ENCODE assay signal across 23 cellular contexts in genomic region chr2:73091696-73092095, GRCh38. TPM values are rescaled to one million over a fixed set of nuclear protein-coding genes. Genes with fewer than 3 reads are reported as not detected.
DNase-seq lines count a peak whose midpoint lies in the region; ATAC-seq and TF ChIP-seq lines count a peak whose summit lies in the region.
"Had no signal": no experiment of that assay in that cellular context is flagged by ENCODE, and none has a peak within 500 bp of the region (broad histone marks: within the 10 kb centered on the region; RNA-seq: fewer than 3 reads in every experiment).

No MANE protein-coding gene starts in this region.

- H3F3A ChIP-seq in GM23248 (ENCODE audit: insufficient read depth) = peaks cover 23% of the 10 kb centered on the region

- peaks cover 95% of the 10 kb centered on the region for H3K79me2 ChIP-seq in GM23248 (ENCODE audit: insufficient read depth)

- no peaks in the 10 kb centered on the region for H3K36me3 Mint-ChIP-seq in endodermal cell (ENCODE audit: low read depth)
- H3K36me3 Mint-ChIP-seq in progenitor cell of endocrine pancreas (ENCODE audit: insufficient read depth) = peaks cover 2% of the 10 kb centered on the region
- H3K36me3 Mint-ChIP-seq: activated naive CD4-positive, alpha-beta T cell treated with anti-CD3 and anti-CD28 coated beads, Interleukin-2, amount 50 U/mL, for 24 hours; WTC11 had no signal

- H3K27me3 Mint-ChIP-seq in endodermal cell (ENCODE audit: insufficient read depth) (no peaks in the 10 kb centered on the region), progenitor cell of endocrine pancreas (no peaks in the 10 kb centered on the region)
- H3K27me3 Mint-ChIP-seq: activated naive CD4-positive, alpha-beta T cell treated with anti-CD3 and anti-CD28 coated beads, Interleukin-2, amount 50 U/mL, for 24 hours had no signal

- no peak for ATAC-seq in GM18873 (IDR thresholded peaks at IDR 0.05; ENCODE audit: low FRiP score, unreplicated experiment)

- H3K9me3 Mint-ChIP-seq in endodermal cell (no peaks in the 10 kb centered on the region), progenitor cell of endocrine pancreas (ENCODE audit: low read depth) (no peaks in the 10 kb centered on the region)
- H3K9me3 Mint-ChIP-seq: activated naive CD4-positive, alpha-beta T cell treated with anti-CD3 and anti-CD28 coated beads, Interleukin-2, amount 50 U/mL, for 24 hours; WTC11 had no signal

- H3K9ac ChIP-seq in GM23248 = no peak overlapping the region
- no peak overlapping the region for H3K9ac ChIP-seq in endodermal cell (ENCODE audit: extremely low read depth, low read length, poor library complexity, severe bottlenecking)

- H2AFZ ChIP-seq in GM23248 = no peak overlapping the region

- H3K4me3 Mint-ChIP-seq in endodermal cell (no peak overlapping the region), progenitor cell of endocrine pancreas (ENCODE audit: low read depth) (no peak overlapping the region)
- H3K4me3 Mint-ChIP-seq: activated naive CD4-positive, alpha-beta T cell treated with anti-CD3 and anti-CD28 coated beads, Interleukin-2, amount 50 U/mL, for 24 hours; WTC11 had no signal

- H3K27ac ChIP-seq in GM23248 = 0 out of 2 replicates have a peak overlapping the region, but pooled peaks have one; percentile 4
- H3K27ac ChIP-seq in endodermal cell (ENCODE audit: low read depth, low read length) = no peak overlapping the region
- H3K27ac ChIP-seq: testis had no signal

- in situ Hi-C loops in GM23248 (cut with MboI) = no loop called here

- no peaks in the 10 kb centered on the region for H3K27me3 ChIP-seq in GM23248 (replicated peaks; ENCODE audit: insufficient read depth)
- H3K27me3 ChIP-seq in endodermal cell (ENCODE audit: control insufficient read depth, insufficient read depth, low read length, poor library complexity, severe bottlenecking) = no peaks in the 10 kb centered on the region
- H3K27me3 ChIP-seq: dorsolateral prefrontal cortex, testis had no signal

- H3K36me3 ChIP-seq in GM23248 (ENCODE audit: low read depth) = peaks cover 13% of the 10 kb centered on the region; the same call in 1 of the 2 replicates
- no peaks in the 10 kb centered on the region for H3K36me3 ChIP-seq in endodermal cell (ENCODE audit: control insufficient read depth, insufficient read depth, low read length)

- H3K4me3 ChIP-seq in GM23248 (no peak overlapping the region), endodermal cell (ENCODE audit: low read length) (no peak overlapping the region)
- H3K4me3 ChIP-seq: dorsolateral prefrontal cortex, testis had no signal

- H3K9me3 ChIP-seq in GM23248 (ENCODE audit: low read depth) (no peaks in the 10 kb centered on the region), endodermal cell (ENCODE audit: control insufficient read depth, low read length) (no peaks in the 10 kb centered on the region)
- H3K9me3 ChIP-seq: testis had no signal

- no peaks in the 10 kb centered on the region for H3K9me2 ChIP-seq in GM23248 (ENCODE audit: insufficient read depth)

- H3K4me1 Mint-ChIP-seq in endodermal cell = peaks cover 4% of the 10 kb centered on the region
- peaks cover 21% of the 10 kb centered on the region for H3K4me1 Mint-ChIP-seq in progenitor cell of endocrine pancreas (ENCODE audit: low read depth)
- H3K4me1 Mint-ChIP-seq: activated naive CD4-positive, alpha-beta T cell treated with anti-CD3 and anti-CD28 coated beads, Interleukin-2, amount 50 U/mL, for 24 hours; WTC11 had no signal

- H3K4me2 ChIP-seq in GM23248 (ENCODE audit: unreplicated experiment) = no peak overlapping the region

- peaks cover 30% of the 10 kb centered on the region for H3K4me1 ChIP-seq in GM23248 (ENCODE audit: insufficient read depth)
- no peaks in the 10 kb centered on the region for H3K4me1 ChIP-seq in endodermal cell (ENCODE audit: control insufficient read depth, insufficient read depth, low read length)
- H3K4me1 ChIP-seq: testis had no signal

- DNase-seq in GM23248 (no peak), NCI-H524 (lab: John Stamatoyannopoulos, UW) (peak; percentile 62 to 82), endodermal cell (no peak), progenitor cell of endocrine pancreas (ENCODE audit: low spot score, unreplicated experiment) (no peak), SHP77 treated with DMSO at 0.1 percent for 48 hours (lab: John Stamatoyannopoulos, UW) (no peak)
- DNase-seq in stimulated activated CD4-positive, alpha-beta T cell treated with anti-CD3 and anti-CD28 coated beads, Interleukin-2, amount 100 ng/mL, for 24 hours = no peak
- DNase-seq: activated CD4-positive, alpha-beta T cell treated with anti-CD3 and anti-CD28 coated beads, Interleukin-2, amount 50 U/mL, for 1 hour; activated CD8-positive, alpha-beta memory T cell treated with anti-CD3 and anti-CD28 coated beads, Interleukin-2, amount 50 U/mL, for 4 hours; dorsolateral prefrontal cortex; GOT3; head of caudate nucleus; MM.1S; NCI-H1417 treated with DMSO at 0.1 percent for 48 hours; NCI-H526; occipital lobe; retina; stimulated activated CD4-positive, alpha-beta T cell treated with anti-CD3 and anti-CD28 coated beads, Interleukin-4, amount 100 ng/mL, for 24 hours; stimulated activated naive CD4-positive, alpha-beta T cell; T-helper 9 cell; testis had no signal

- peaks cover 19% of the 10 kb centered on the region; the same call in 1 of the 2 replicates for H4K20me1 ChIP-seq in GM23248 (ENCODE audit: insufficient read depth)

- TF ChIP-seq CTCF in endodermal cell (conservative IDR thresholded peaks at IDR 0.05) (no peak), progenitor cell of endocrine pancreas (IDR thresholded peaks at IDR 0.05; ENCODE audit: unreplicated experiment) (no peak)

- 89 to 90% methylated on average over 11 of the region's 11 CpGs for WGBS in GM23248 (ENCODE audit: low coverage in 1 of 2, low lambda C conversion rate in 2 of 2, missing lambda C conversion rate in 2 of 2), 2 experiments
- WGBS in endodermal cell (ENCODE audit: insufficient coverage in 1 of 2, insufficient read length in 1 of 2), 2 experiments = 92 to 93% methylated on average over 6 to 11 of the region's 11 CpGs

- H3K27ac Mint-ChIP-seq in endodermal cell (peak overlapping the region; percentile 26), progenitor cell of endocrine pancreas (peak overlapping the region; percentile 75)
- H3K27ac Mint-ChIP-seq: activated naive CD4-positive, alpha-beta T cell treated with anti-CD3 and anti-CD28 coated beads, Interleukin-2, amount 50 U/mL, for 24 hours; WTC11 had no signal

RNA-seq across cellular contexts. Expression of gene SFXN5, which starts 20.2 kb away (rescaled TPM):
- total RNA-seq in GM23248 (2014; rRNA removed; shearing (Covaris generic)) = 16.4 and 17.1 TPM in 2 replicates
- 7.3 and 10.0 TPM in 2 replicates for polyA plus RNA-seq in GM23248 (2016; fragmentation: Nextera tagmentation; extraction: Ambion mirVana)
- total RNA-seq in endodermal cell = 10 to 100 TPM; 30.7 to 32.8 TPM
- 10.0 TPM for polyA plus RNA-seq in endodermal cell (2013, experiment 1 of 2)
- 13.1 TPM for polyA plus RNA-seq in endodermal cell (2013, experiment 2 of 2)
- 33.1 and 36.0 TPM in 2 replicates for total RNA-seq in progenitor cell of endocrine pancreas

RNA-seq across cellular contexts. Expression of gene RAB11FIP5, which starts 21.1 kb away (rescaled TPM):
- 71.9 and 76.6 TPM in 2 replicates for total RNA-seq in GM23248 (2014; rRNA removed; shearing (Covaris generic))
- polyA plus RNA-seq in GM23248 (2016; fragmentation: Nextera tagmentation; extraction: Ambion mirVana) = 34.4 and 35.0 TPM in 2 replicates
- total RNA-seq in endodermal cell (10 to 100 TPM; 12.1 to 17.3 TPM), progenitor cell of endocrine pancreas (22.0 and 23.5 TPM in 2 replicates)
- polyA plus RNA-seq in endodermal cell (2013, experiment 1 of 2) = 6.5 TPM
- 5.5 TPM for polyA plus RNA-seq in endodermal cell (2013, experiment 2 of 2)

Comparison
In these comparisons a context has a peak if more than half of its experiments do, and no peak if none do; other contexts are left out.
1. DNase-seq: peak in NCI-H524 (2 of 2); none in GM23248 (single experiment), endodermal cell (single experiment), progenitor cell of endocrine pancreas (single experiment), SHP77 treated with DMSO at 0.1 percent for 48 hours (single experiment) and stimulated activated CD4-positive, alpha-beta T cell treated with anti-CD3 and anti-CD28 coated beads, Interleukin-2, amount 100 ng/mL, for 24 hours (0 of 2).